Comparison of ENCODE assay signal across 25 cellular contexts in the genomic region with DNA sequence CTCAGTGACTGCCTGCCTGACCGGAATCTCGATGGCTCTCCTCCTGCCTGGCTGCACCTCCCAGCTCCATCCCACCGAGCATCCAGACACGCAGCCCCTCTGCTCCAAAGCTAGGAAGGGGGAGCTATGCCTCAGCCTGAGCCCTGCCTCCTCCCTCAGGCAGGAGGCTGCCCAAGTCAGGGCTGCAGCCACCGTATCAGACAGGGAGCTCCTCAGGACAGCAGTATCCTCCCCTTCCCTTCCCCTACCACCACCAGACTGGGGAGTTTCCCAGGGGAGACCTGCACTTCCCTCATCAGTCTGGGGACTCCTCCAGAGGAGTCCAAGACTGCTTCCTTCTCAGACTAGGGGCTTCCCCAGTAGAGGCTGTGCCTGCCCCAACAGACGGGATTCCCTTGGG. TPM values are rescaled to one million over a fixed set of nuclear protein-coding genes. Genes with fewer than 3 reads are reported as not detected.
A peak's percentile ranks its signal among the peaks of the same experiment; 100 is the strongest.
DNase-seq lines count a peak whose midpoint lies in the region; ATAC-seq, FAIRE-seq and TF ChIP-seq lines count a peak whose summit lies in the region.
"Had no signal": no experiment of that assay in that cellular context is flagged by ENCODE, and none has a peak within 500 bp of the region (broad histone marks: within the 10 kb centered on the region; RNA-seq: fewer than 3 reads in every experiment).

No MANE protein-coding gene starts in this region.

- in situ Hi-C loops in IMR-90 (cut with MboI; ENCODE audit: low sequenced_read_pairs) = no loop called here

- no peak overlapping the region for H3K56ac ChIP-seq in IMR-90 (ENCODE audit: extremely low read depth, insufficient read depth, low read length)
- H3K56ac ChIP-seq in H1 (replicated peaks; ENCODE audit: insufficient read length, low read depth, low read length) = no peak overlapping the region
- H3K56ac ChIP-seq in mesendoderm (ENCODE audit: low read length) = peak overlapping the region; percentile 43

- no peaks in the 10 kb centered on the region for H3K9me3 ChIP-seq in BLaER1 treated with 17β-estradiol and CSF1 and Interleukin-3, amounts not matched to agents 10 nM and 100 nM (replicated peaks in 1 of 11)
- H3K9me3 ChIP-seq in IMR-90 (ENCODE audit: control insufficient read depth, insufficient read depth, low read length) = no peaks in the 10 kb centered on the region
- no peaks in the 10 kb centered on the region for H3K9me3 ChIP-seq in H1 (ENCODE audit: insufficient read depth in 2 of 2, low read depth in 1 of 2, low read length in 1 of 2)
- H3K9me3 ChIP-seq: A549, BE2C, Caco-2 had no signal

- H3K23ac ChIP-seq in IMR-90 (ENCODE audit: low read depth, low read length) (no peak overlapping the region), H1 (ENCODE audit: insufficient read length) (no peak overlapping the region), mesendoderm (ENCODE audit: low read length) (no peak overlapping the region)

- DNase-seq in IMR-90 (no peak), H1 (ENCODE audit: low read depth in 1 of 2, low spot score in 2 of 2) (no peak), mesendoderm (no peak), Right ventricle myocardium inferior (ENCODE audit: missing footprints) (no peak), DMS153 (lab: John Stamatoyannopoulos, UW) (no peak)
- DNase-seq in activated effector memory CD4-positive, alpha-beta T cell treated with Interleukin-2 at 50 U/mL for 16 hours = no peak
- DNase-seq in activated CD4-positive, CD25-positive, alpha-beta regulatory T cell treated with anti-CD3 and anti-CD28 coated beads, Interleukin-2, amount 50 U/mL, for 72 hours = no peak
- DNase-seq: 8988T; ACHN; AML-193; BE2C; Caco-2; CD4-positive, CD25-positive, alpha-beta regulatory T cell; CD8-positive, alpha-beta T cell; DMS79; EL; GDM1; GOT3; H7; HCEC 1CT had no signal

- TF ChIP-seq RAD21 in IMR-90 (IDR thresholded peaks at IDR 0.05; ENCODE audit: low read length) (no peak), H1 (IDR thresholded peaks at IDR 0.05 in 1 of 2, conservative IDR thresholded peaks at IDR 0.05 in 1 of 2; ENCODE audit: low read depth in 2 of 2, low read length in 2 of 2) (no peak)

- no peaks in the 10 kb centered on the region for H3K27me3 ChIP-seq in BLaER1 treated with 17β-estradiol and CSF1 and Interleukin-3, amounts not matched to agents 10 nM and 100 nM
- H3K27me3 ChIP-seq in IMR-90 (ENCODE audit: control insufficient read depth, insufficient read depth, low read length) = no peaks in the 10 kb centered on the region; the same call in 1 of the 2 replicates
- peaks cover 0 to 5% (median under 1%) of the 10 kb centered on the region in 4 experiments; a peak in 3 of 7 replicates for H3K27me3 ChIP-seq in H1 (replicated peaks in 1 of 4; ENCODE audit: control insufficient read depth in 3 of 4, extremely low read depth in 1 of 4, insufficient read depth in 3 of 4, low read length in 3 of 4)
- no peaks in the 10 kb centered on the region for H3K27me3 ChIP-seq in mesendoderm (ENCODE audit: insufficient read depth, low read length, poor library complexity)
- H3K27me3 ChIP-seq: BE2C had no signal

- dilution Hi-C loops in IMR-90 (cut with HindIII; ENCODE audit: low sequenced_read_pairs, unreplicated experiment) = no loop called here

- no peak for ATAC-seq in IMR-90 (ENCODE audit: low read depth)
- no peak for ATAC-seq in Right ventricle myocardium inferior
- ATAC-seq: A549; CD8-positive, alpha-beta T cell; GM12878 had no signal

- no peak overlapping the region for H3K4me3 ChIP-seq in BLaER1 treated with 17β-estradiol and CSF1 and Interleukin-3, amounts not matched to agents 10 nM and 100 nM
- no peak overlapping the region for H3K4me3 ChIP-seq in IMR-90 (ENCODE audit: insufficient read depth, low read depth, low read length)
- H3K4me3 ChIP-seq in H1 (ENCODE audit: extremely low read depth in 1 of 4, insufficient read depth in 2 of 4, low read depth in 3 of 4, low read length in 4 of 4) = no peak overlapping the region
- no peak overlapping the region for H3K4me3 ChIP-seq in mesendoderm (ENCODE audit: low read length)
- H3K4me3 ChIP-seq: A549, GM12878 had no signal

- no peak overlapping the region for H3K4ac ChIP-seq in IMR-90 (ENCODE audit: low read depth, low read length)
- no peak overlapping the region for H3K4ac ChIP-seq in H1 (replicated peaks; ENCODE audit: insufficient read length, low read depth, low read length)
- no peak overlapping the region for H3K4ac ChIP-seq in mesendoderm (ENCODE audit: low read depth, low read length)

- peaks cover 0 to 17% (median 11%) of the 10 kb centered on the region in 10 experiments; a peak in 13 of 20 replicates for H3K4me1 ChIP-seq in BLaER1 treated with 17β-estradiol and CSF1 and Interleukin-3, amounts not matched to agents 10 nM and 100 nM
- no peaks in the 10 kb centered on the region for H3K4me1 ChIP-seq in IMR-90 (ENCODE audit: control insufficient read depth, insufficient read depth, low read length)
- H3K4me1 ChIP-seq in H1 (replicated peaks in 1 of 4; ENCODE audit: control insufficient read depth in 3 of 4, insufficient read depth in 4 of 4, low read length in 3 of 4) = peaks cover 5 to 9% (median 7%) of the 10 kb centered on the region in 4 experiments
- peaks cover 9% of the 10 kb centered on the region for H3K4me1 ChIP-seq in mesendoderm (ENCODE audit: control insufficient read depth, low read depth, low read length)
- H3K4me1 ChIP-seq: A549 had no signal

- H3K4me2 ChIP-seq in BLaER1 treated with 17β-estradiol and CSF1 and Interleukin-3, amounts not matched to agents 10 nM and 100 nM = peak overlapping the region in 8 of 11 experiments; percentile 3 to 41 (median 24); a peak in 9 of 22 replicates
- H3K4me2 ChIP-seq in IMR-90 (ENCODE audit: low read depth, low read length) = no peak overlapping the region
- no peak overlapping the region for H3K4me2 ChIP-seq in H1 (ENCODE audit: insufficient read depth in 1 of 2, low read depth in 2 of 2, low read length in 2 of 2)
- H3K4me2 ChIP-seq in mesendoderm (ENCODE audit: low read length) = no peak overlapping the region
- H3K4me2 ChIP-seq: A549 had no signal

- TF ChIP-seq CTCF in IMR-90 (conservative IDR thresholded peaks at IDR 0.05; ENCODE audit: low read depth, low read length) = no peak
- TF ChIP-seq CTCF in H1 (IDR thresholded peaks at IDR 0.05; ENCODE audit: control extremely low read depth in 1 of 3, insufficient read depth in 1 of 3, low read depth in 1 of 3, low read length in 3 of 3) = no peak

- H4K8ac ChIP-seq in IMR-90 (ENCODE audit: low read depth in 2 of 2, low read length in 2 of 2) = no peak overlapping the region
- no peak overlapping the region for H4K8ac ChIP-seq in H1 (ENCODE audit: extremely low read depth, insufficient read depth, low read length)
- H4K8ac ChIP-seq in mesendoderm (ENCODE audit: low read depth, low read length) = no peak overlapping the region

- peaks cover 0 to 7% (median 0%) of the 10 kb centered on the region in 11 experiments; a peak in 1 of 22 replicates for H4K20me1 ChIP-seq in BLaER1 treated with 17β-estradiol and CSF1 and Interleukin-3, amounts not matched to agents 10 nM and 100 nM
- H4K20me1 ChIP-seq in IMR-90 (ENCODE audit: insufficient read depth, low read length) (no peaks in the 10 kb centered on the region), H1 (replicated peaks in 1 of 2; ENCODE audit: control insufficient read depth in 1 of 2, insufficient read depth in 2 of 2, low read length in 2 of 2) (no peaks in the 10 kb centered on the region)

- H2AK5ac ChIP-seq in IMR-90 (ENCODE audit: low read depth, low read length) (no peak overlapping the region), H1 (ENCODE audit: low read depth, low read length) (0 out of 2 replicates have a peak overlapping the region, but pooled peaks have one; percentile 82), mesendoderm (ENCODE audit: low read length) (no peak overlapping the region)

- no peak overlapping the region for H2BK5ac ChIP-seq in IMR-90 (ENCODE audit: low read depth, low read length, poor library complexity, severe bottlenecking)
- no peak overlapping the region for H2BK5ac ChIP-seq in H1 (ENCODE audit: low read depth, low read length)
- H2BK5ac ChIP-seq in mesendoderm (ENCODE audit: low read length) = no peak overlapping the region

- no peaks in the 10 kb centered on the region for H3K36me3 ChIP-seq in BLaER1 treated with 17β-estradiol and CSF1 and Interleukin-3, amounts not matched to agents 10 nM and 100 nM
- H3K36me3 ChIP-seq in IMR-90 (ENCODE audit: control insufficient read depth, insufficient read depth, low read length) = no peaks in the 10 kb centered on the region
- no peaks in the 10 kb centered on the region for H3K36me3 ChIP-seq in H1 (ENCODE audit: control insufficient read depth in 2 of 4, insufficient read depth in 4 of 4, low read length in 3 of 4)
- H3K36me3 ChIP-seq in mesendoderm (ENCODE audit: control insufficient read depth, insufficient read depth, low read length) = no peaks in the 10 kb centered on the region
- H3K36me3 ChIP-seq: BE2C had no signal

- H3K79me2 ChIP-seq in H1 (ENCODE audit: control insufficient read depth in 1 of 2, insufficient read depth in 2 of 2, low read length in 2 of 2) = no peaks in the 10 kb centered on the region
- no peaks in the 10 kb centered on the region for H3K79me2 ChIP-seq in mesendoderm (ENCODE audit: control insufficient read depth, insufficient read depth, low read length)

- TF ChIP-seq POLR2A in IMR-90 (IDR thresholded peaks at IDR 0.05; ENCODE audit: low read depth, low read length) (no peak), H1 (IDR thresholded peaks at IDR 0.05; ENCODE audit: control extremely low read depth in 1 of 2, low read depth in 2 of 2, low read length in 2 of 2) (no peak)

- H3K14ac ChIP-seq in IMR-90 (replicated peaks; ENCODE audit: low read depth, low read length) (no peak overlapping the region), H1 (ENCODE audit: insufficient read length) (no peak overlapping the region)

- no peak for TF ChIP-seq EP300 in H1 (IDR thresholded peaks at IDR 0.05; ENCODE audit: borderline replicate concordance in 1 of 2, low read depth in 2 of 2, low read length in 2 of 2)

- peak overlapping the region; percentile 18 for H2AFZ ChIP-seq in IMR-90 (replicated peaks; ENCODE audit: low read length, poor library complexity)
- no peak overlapping the region for H2AFZ ChIP-seq in H1 (ENCODE audit: low read length)

- FAIRE-seq in H1 (lab: Jason Lieb, UNC) = no peak
- FAIRE-seq: A549, GM12878, GM19239 had no signal

- H4K91ac ChIP-seq in IMR-90 (ENCODE audit: insufficient read depth, low read depth, low read length) (no peak overlapping the region), H1 (replicated peaks; ENCODE audit: insufficient read length, low read length) (no peak overlapping the region)

- H2BK15ac ChIP-seq in IMR-90 (ENCODE audit: low read depth, low read length) = no peak overlapping the region
- peak overlapping the region; percentile 95; the same call in 1 of the 2 replicates for H2BK15ac ChIP-seq in H1 (ENCODE audit: low read length)
- no peak overlapping the region for H2BK15ac ChIP-seq in mesendoderm (replicated peaks; ENCODE audit: low read depth)

- POLR2A ChIA-PET in IMR-90 (lab: Charles Lee; ENCODE audit: unreplicated experiment) = no interaction called here
- POLR2A ChIA-PET in H1 (lab: Charles Lee; ENCODE audit: partially characterized antibody) = interaction anchor here (1.0 kb wide), 1 partner anchor 13 kb away, joined by 3 read pairs; no protein-coding TSS in a partner anchor

- H2BK20ac ChIP-seq in IMR-90 (ENCODE audit: low read depth, low read length) (no peak overlapping the region), H1 (ENCODE audit: low read length) (no peak overlapping the region)

- intact Hi-C loops in IMR-90 (cut with micrococcal nuclease) = no loop called here
- intact Hi-C loops in Right ventricle myocardium inferior (cut with DNase I) = no loop called here

- peak overlapping the region; percentile 13 for H2AK9ac ChIP-seq in IMR-90 (replicated peaks; ENCODE audit: low read depth, low read length, poor library complexity)

- H4K5ac ChIP-seq in IMR-90 (ENCODE audit: low read depth, low read length) = no peak overlapping the region
- H4K5ac ChIP-seq in H1 (ENCODE audit: insufficient read length, low read depth, low read length) = no peak overlapping the region
- no peak overlapping the region for H4K5ac ChIP-seq in mesendoderm (ENCODE audit: low read length)

- H3K9ac ChIP-seq in BLaER1 treated with 17β-estradiol and CSF1 and Interleukin-3, amounts not matched to agents 10 nM and 100 nM = no peak overlapping the region
- H3K9ac ChIP-seq in IMR-90 (ENCODE audit: low read depth, low read length) (no peak overlapping the region), H1 (replicated peaks in 1 of 4; ENCODE audit: extremely low read depth in 1 of 4, low read depth in 3 of 4, low read length in 3 of 4) (no peak overlapping the region), mesendoderm (ENCODE audit: low read length) (no peak overlapping the region)

- H3K9me1 ChIP-seq in IMR-90 (ENCODE audit: insufficient read depth, low read length) = no peaks in the 10 kb centered on the region

- CTCF ChIA-PET in IMR-90 (lab: Yijun Ruan, JAX) = interaction anchor here (0.6 kb wide), 1 partner anchor 1525 kb away, joined by 3 read pairs; no protein-coding TSS in a partner anchor
- CTCF ChIA-PET in H1 (lab: Charles Lee; ENCODE audit: partially characterized antibody) = interaction anchor here (0.8 to 1.3 kb wide), 6 partner anchors 12 to 295 kb away, joined by 3 to 8 read pairs (median 3); no protein-coding TSS in a partner anchor

- no TSS peak for BruUV-seq in IMR-90 (replicated peaks; lab: Mats Ljungman, UMichigan)

- no peak overlapping the region for H3K27ac ChIP-seq in BLaER1 treated with 17β-estradiol and CSF1 and Interleukin-3, amounts not matched to agents 10 nM and 100 nM
- H3K27ac ChIP-seq in IMR-90 (ENCODE audit: insufficient read depth, low read length) (no peak overlapping the region), H1 (ENCODE audit: low read depth, low read length) (no peak overlapping the region), mesendoderm (ENCODE audit: low read depth, low read length) (no peak overlapping the region)
- H3K27ac ChIP-seq: A549, C4-2B had no signal

- H2BK120ac ChIP-seq in IMR-90 (ENCODE audit: low read depth, low read length) (no peak overlapping the region), H1 (replicated peaks; ENCODE audit: low read depth, low read length) (no peak overlapping the region), mesendoderm (ENCODE audit: low read depth, low read length) (no peak overlapping the region)

- H3K23me2 ChIP-seq in H1 (ENCODE audit: low read depth, low read length) = no peaks in the 10 kb centered on the region

- H3K79me1 ChIP-seq in IMR-90 (ENCODE audit: low read depth in 1 of 2, low read length in 2 of 2) = no peaks in the 10 kb centered on the region
- no peaks in the 10 kb centered on the region for H3K79me1 ChIP-seq in H1 (ENCODE audit: low read depth, low read length)
- H3K79me1 ChIP-seq in mesendoderm (ENCODE audit: low read length) = no peaks in the 10 kb centered on the region

- no CpG with 5 or more reads among the region's 6 CpGs for WGBS in IMR-90 (ENCODE audit: extremely low coverage in 2 of 2, insufficient read length in 1 of 2), 2 experiments
- WGBS in H1 (ENCODE audit: extremely low coverage in 1 of 2, insufficient coverage in 1 of 2, insufficient read length in 1 of 2, insufficient replicate concordance in 2 of 2, low coverage in 1 of 2, low lambda C conversion rate in 2 of 2, missing lambda C conversion rate in 1 of 2), 2 experiments = 48% methylated on average over 6 of the region's 6 CpGs; no CpG with 5 or more reads in 1 of the 2 experiments
- WGBS in mesendoderm (ENCODE audit: extremely low coverage, insufficient coverage, low lambda C conversion rate) = no CpG with 5 or more reads among the region's 6 CpGs

- no peak overlapping the region for H2BK12ac ChIP-seq in H1 (ENCODE audit: low read depth, low read length)

- H3K18ac ChIP-seq in IMR-90 (ENCODE audit: low read depth, low read length) = no peak overlapping the region
- no peak overlapping the region for H3K18ac ChIP-seq in H1 (ENCODE audit: extremely low read depth, low read length)
- H3K18ac ChIP-seq in mesendoderm (ENCODE audit: low read length) = no peak overlapping the region

RNA-seq across cellular contexts. Expression of a gene that starts 17.5 kb away (rescaled TPM):
- total RNA-seq in IMR-90 (2012; rRNA removed) (not detected in 2 replicates), Right ventricle myocardium inferior (not detected)
- polyA plus RNA-seq in IMR-90 (2012; rRNA removed) (not detected in 2 replicates), H1 (2011; rRNA removed) (0.60 and 0.67 TPM in 2 replicates)
- 0.01 TPM in 1 of 2 replicates, not detected in the other for polyA plus RNA-seq in IMR-90 (2012; cell fraction: cytosol; rRNA removed)
- polyA plus RNA-seq in IMR-90 (2012; cell fraction: nucleus; rRNA removed; ENCODE audit: low replicate concordance) = 0.01 TPM in 1 of 2 replicates, not detected in the other
- total RNA-seq in H1 (2021; fragmentation: NEBNext Ultra II Directional; extraction: Animal tissue kit (Norgen Biotek cat#: 25700)) = 0.31 and 0.45 TPM in 2 replicates
- 0.35 TPM for polyA plus RNA-seq in H1 (2011; cell fraction: cytosol; rRNA removed)
- polyA plus RNA-seq in H1 (2011; cell fraction: nucleus; rRNA removed) = 2.6 TPM
- 0.18 to 0.65 TPM (median 0.55 TPM) in 4 replicates for polyA plus RNA-seq in H1 (2012, experiment 1 of 2)
- polyA plus RNA-seq in H1 (2012, experiment 2 of 2) = 0.26 TPM
- polyA plus RNA-seq in H1 (2013, experiment 1 of 2) = 0.32 TPM
- polyA plus RNA-seq in H1 (2013, experiment 2 of 2) = 0.17 TPM
- 0.24 and 0.69 TPM in 2 replicates for polyA minus RNA-seq in H1 (2011; rRNA and poly(A)+ RNA removed)
- 0.22 TPM for polyA minus RNA-seq in H1 (2011; cell fraction: cytosol; rRNA and poly(A)+ RNA removed)
- 0.40 TPM for polyA minus RNA-seq in H1 (2011; cell fraction: nucleus; rRNA and poly(A)+ RNA removed)
- 0.08 TPM for polyA plus RNA-seq in mesendoderm (2013, experiment 1 of 2)
- polyA plus RNA-seq in mesendoderm (2013, experiment 2 of 2) = 0.10 TPM
- total RNA-seq: CD4-positive, CD25-positive, alpha-beta regulatory T cell; CD8-positive, alpha-beta T cell; GM12878 had no signal
- polyA plus RNA-seq: A549, GM12878 had no signal

Comparison
In these comparisons a context has a peak if more than half of its experiments do, and no peak if none do; other contexts are left out.
1. H3K4me2 ChIP-seq: peak in BLaER1 treated with 17β-estradiol and CSF1 and Interleukin-3, amounts not matched to agents 10 nM and 100 nM (8 of 11); none in IMR-90 (single experiment), H1 (0 of 2) and mesendoderm (single experiment).